In the genomic region with DNA sequence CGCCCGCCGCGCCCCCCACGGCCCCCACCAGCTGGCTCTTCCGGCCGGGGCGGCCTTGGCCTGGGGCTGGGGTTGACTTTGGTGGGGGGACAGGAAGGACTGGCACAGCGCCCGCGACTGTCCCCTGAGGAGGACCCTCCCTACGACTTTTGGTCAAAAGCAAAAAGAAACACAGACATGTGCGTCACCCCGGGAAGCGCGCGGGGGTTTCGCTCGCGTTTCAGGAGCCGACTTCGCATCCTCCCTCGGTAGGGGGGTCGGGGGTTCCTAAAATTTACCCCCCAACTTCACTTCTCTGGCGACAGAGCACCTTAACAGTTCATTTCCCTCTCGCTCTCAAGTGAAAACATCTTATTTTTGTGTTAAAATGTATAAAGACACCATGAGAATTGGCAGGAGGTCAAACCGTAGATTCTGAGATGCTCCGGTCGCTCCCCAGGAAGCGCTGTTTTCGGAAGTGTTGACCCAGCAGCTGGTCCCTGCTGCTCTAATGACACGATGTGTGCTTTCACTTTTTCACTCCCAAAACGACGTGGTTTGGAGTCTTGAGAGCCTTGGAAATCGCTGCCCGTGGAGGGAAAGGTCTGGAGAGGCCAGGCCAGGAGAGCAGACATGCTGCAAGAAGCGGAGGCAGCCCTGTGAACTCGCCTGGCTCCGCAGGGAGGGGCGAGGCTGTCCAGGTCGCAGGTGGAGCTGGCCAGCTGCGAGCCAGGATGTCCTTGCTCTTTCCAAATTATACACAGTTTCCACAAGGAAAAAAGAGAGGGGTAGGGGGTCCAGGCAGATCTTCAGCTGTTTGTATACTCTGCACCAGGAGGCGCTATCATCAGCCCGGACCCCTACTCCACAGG, we compare ENCODE assay signal across 8 cellular contexts.
DNase-seq lines count a peak whose midpoint lies in the region; ATAC-seq and TF ChIP-seq lines count a peak whose summit lies in the region.

No MANE protein-coding gene starts in this region.

- TF ChIP-seq CTCF in osteocyte (IDR thresholded peaks at IDR 0.05): peak; percentile 62

- peak overlapping the region; percentile 87 for H3K27ac Mint-ChIP-seq in activated naive CD4-positive, alpha-beta T cell treated with anti-CD3 and anti-CD28 coated beads, Interleukin-2, amount 50 U/mL, for 24 hours
- H3K27ac Mint-ChIP-seq in osteocyte (ENCODE audit: unreplicated experiment): peak overlapping the region; percentile 88

- DNase-seq in NCI-H524 (lab: John Stamatoyannopoulos, UW) (peak; percentile 25 to 29), NCI-H524 treated with DMSO at 0.1 percent for 48 hours (lab: John Stamatoyannopoulos, UW) (no peak), NCI-H748 (lab: John Stamatoyannopoulos, UW; ENCODE audit: unreplicated experiment) (peak; percentile 47), Right ventricle myocardium superior (peak; percentile 72), osteocyte (ENCODE audit: extremely low spot score, unreplicated experiment) (no peak), NCI-H2081 treated with DMSO at 0.1 percent for 48 hours (lab: John Stamatoyannopoulos, UW) (no peak)

- no peaks in the 10 kb centered on the region for H3K9me3 Mint-ChIP-seq in activated naive CD4-positive, alpha-beta T cell treated with anti-CD3 and anti-CD28 coated beads, Interleukin-2, amount 50 U/mL, for 24 hours
- H3K9me3 Mint-ChIP-seq in osteocyte (ENCODE audit: unreplicated experiment): no peaks in the 10 kb centered on the region

- peak; percentile 79 for ATAC-seq in Right ventricle myocardium superior (ENCODE audit: poor library complexity)
- ATAC-seq in GM21390 (IDR thresholded peaks at IDR 0.05; ENCODE audit: unreplicated experiment): no peak

- H3K4me3 Mint-ChIP-seq in activated naive CD4-positive, alpha-beta T cell treated with anti-CD3 and anti-CD28 coated beads, Interleukin-2, amount 50 U/mL, for 24 hours: peak overlapping the region; percentile 89
- peak overlapping the region; percentile 79 for H3K4me3 Mint-ChIP-seq in osteocyte (ENCODE audit: unreplicated experiment)

- H3K27me3 Mint-ChIP-seq in activated naive CD4-positive, alpha-beta T cell treated with anti-CD3 and anti-CD28 coated beads, Interleukin-2, amount 50 U/mL, for 24 hours: no peaks in the 10 kb centered on the region
- H3K27me3 Mint-ChIP-seq in osteocyte (ENCODE audit: unreplicated experiment): no peaks in the 10 kb centered on the region

- no peaks in the 10 kb centered on the region for H3K36me3 Mint-ChIP-seq in activated naive CD4-positive, alpha-beta T cell treated with anti-CD3 and anti-CD28 coated beads, Interleukin-2, amount 50 U/mL, for 24 hours
- H3K36me3 Mint-ChIP-seq in osteocyte (ENCODE audit: unreplicated experiment): no peaks in the 10 kb centered on the region

- peaks cover 44% of the 10 kb centered on the region for H3K4me1 Mint-ChIP-seq in activated naive CD4-positive, alpha-beta T cell treated with anti-CD3 and anti-CD28 coated beads, Interleukin-2, amount 50 U/mL, for 24 hours
- peaks cover 29% of the 10 kb centered on the region for H3K4me1 Mint-ChIP-seq in osteocyte (ENCODE audit: unreplicated experiment)

- intact Hi-C loops in Right ventricle myocardium superior (cut with DNase I): loop anchor here (10.0 kb wide), 1 partner anchor 333 kb away; the partner anchor contains the start of gene MAP3K1

Comparison
In these comparisons a context has a peak if more than half of its experiments do, and no peak if none do; other contexts are left out.
1. DNase-seq: peak in NCI-H524 (2 of 2), NCI-H748 (single experiment) and Right ventricle myocardium superior (single experiment); none in NCI-H524 treated with DMSO at 0.1 percent for 48 hours (single experiment), osteocyte (single experiment) and NCI-H2081 treated with DMSO at 0.1 percent for 48 hours (single experiment).